9 cellular contexts compared by ENCODE assay signal in the genomic region with DNA sequence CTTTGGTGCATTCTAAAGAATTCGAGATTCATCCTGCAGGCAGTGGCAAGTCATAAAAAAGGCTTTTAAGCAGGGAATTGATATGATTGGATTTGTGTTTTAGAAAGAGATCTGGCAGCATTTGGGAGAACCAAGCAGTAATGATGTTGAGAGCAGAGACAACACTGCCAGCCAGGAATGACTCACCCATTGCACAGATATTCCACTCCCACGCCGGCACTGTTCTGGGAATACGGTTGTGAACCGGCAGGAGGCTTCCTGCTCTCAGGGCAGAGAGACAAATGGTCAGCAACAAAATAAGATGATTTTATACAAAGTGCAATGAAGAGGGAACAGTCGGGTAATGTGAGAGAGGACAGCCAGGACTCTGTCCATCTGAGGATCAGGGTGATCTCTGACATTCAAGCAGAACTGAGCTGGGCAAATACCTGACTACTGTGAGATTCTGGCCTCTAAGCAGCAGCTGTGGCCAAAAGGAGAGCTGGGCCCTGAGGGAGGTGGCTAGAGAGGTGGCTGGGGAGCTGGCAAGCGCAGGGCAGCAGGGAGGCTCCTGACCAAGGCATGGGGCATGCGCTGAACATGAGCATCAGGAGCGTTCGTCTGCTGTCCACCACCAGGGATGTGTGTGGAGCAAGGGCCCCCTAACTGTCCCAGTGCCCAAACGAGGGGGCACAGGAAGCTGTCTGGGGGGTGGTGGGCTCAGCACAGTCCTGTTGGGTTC.
DNase-seq lines count a peak whose midpoint lies in the region; ATAC-seq and FAIRE-seq lines count a peak whose summit lies in the region.
"Had no signal": no experiment of that assay in that cellular context is flagged by ENCODE, and none has a peak within 500 bp of the region (broad histone marks: within the 10 kb centered on the region; RNA-seq: fewer than 3 reads in every experiment).

No MANE protein-coding gene starts in this region.

- H4K20me1 ChIP-seq in BLaER1, result peaks cover 34% of the 10 kb centered on the region

- no peak overlapping the region for H3K4me3 ChIP-seq in BLaER1

- H3K4me2 ChIP-seq in BLaER1, result peak overlapping the region; percentile 28; the same call in 1 of the 2 replicates

- DNase-seq in SW480 (ENCODE audit: low spot score), result peak; percentile 28
- DNase-seq in fibroblast of peridontal ligament (ENCODE audit: extremely low read depth), result peak; percentile 91
- peak; percentile 37 for DNase-seq in pons (ENCODE audit: low spot score)
- DNase-seq in GM19239 (ENCODE audit: insufficient read length, low spot score), result no peak
- no peak for DNase-seq in activated effector memory CD4-positive, alpha-beta T cell treated with Interleukin-2 at 50 U/mL for 16 hours
- no peak for DNase-seq in DMS79 (lab: John Stamatoyannopoulos, UW)
- DNase-seq: activated CD8-positive, alpha-beta memory T cell treated with anti-CD3 and anti-CD28 coated beads, Interleukin-2, amount 10 ng/mL, durations not matched to agents 7 days and 5 days had no signal

- no peak overlapping the region for H3K27ac ChIP-seq in BLaER1

- peaks cover 15% of the 10 kb centered on the region for H3K4me1 ChIP-seq in BLaER1

- H3K27me3 ChIP-seq in BLaER1, result no peaks in the 10 kb centered on the region

- FAIRE-seq in GM19239 (lab: Jason Lieb, UNC), result no peak

- no peak for ATAC-seq in GM21447 (IDR thresholded peaks at IDR 0.05; ENCODE audit: unreplicated experiment)
- ATAC-seq: activated CD8-positive, alpha-beta memory T cell treated with anti-CD3 and anti-CD28 coated beads, Interleukin-2, amount 10 ng/mL, durations not matched to agents 7 days and 5 days had no signal

- H3K9me3 ChIP-seq in BLaER1, result no peaks in the 10 kb centered on the region

- no peaks in the 10 kb centered on the region for H3K36me3 ChIP-seq in BLaER1

- no peak overlapping the region for H3K9ac ChIP-seq in BLaER1

Comparison
In these comparisons a context has a peak if more than half of its experiments do, and no peak if none do; other contexts are left out.
1. DNase-seq: peak in SW480 (single experiment), fibroblast of peridontal ligament (single experiment) and pons (single experiment); none in GM19239 (single experiment), activated effector memory CD4-positive, alpha-beta T cell treated with Interleukin-2 at 50 U/mL for 16 hours (single experiment) and DMS79 (single experiment).